ENCODE assay signal across 8 cellular contexts in genomic region chr18:5238371-5238758, GRCh38. TPM values are rescaled to one million over a fixed set of nuclear protein-coding genes. Genes with fewer than 3 reads are reported as not detected.
DNase-seq lines count a peak whose midpoint lies in the region; ATAC-seq, FAIRE-seq and TF ChIP-seq lines count a peak whose summit lies in the region.

No MANE protein-coding gene starts in this region.

- H3K4me3 ChIP-seq in AG04450 (ENCODE audit: low read depth, low read length) = peak overlapping the region; percentile 84
- H3K4me3 ChIP-seq in breast epithelium = peak overlapping the region; percentile 60 to 84 (median 79)
- peak overlapping the region; percentile 92 to 96 for H3K4me3 ChIP-seq in kidney (ENCODE audit: low read length in 2 of 2)

- peaks cover 0 to 3% of the 10 kb centered on the region in 2 donors for H3K4me1 ChIP-seq in breast epithelium
- H3K4me1 ChIP-seq in kidney (ENCODE audit: control insufficient read depth in 1 of 2, insufficient read depth in 1 of 2, low read depth in 1 of 2, low read length in 2 of 2) = peaks cover 0 to 8% of the 10 kb centered on the region in 2 donors

- intact Hi-C loops in breast epithelium (cut with DNase I; ENCODE audit: low total_unique reads) (no loop called here), kidney (cut with DNase I) (no loop called here)

- FAIRE-seq in kidney (lab: Jason Lieb, UNC) = no peak

- H3K9me3 ChIP-seq in AG04450 (ENCODE audit: control insufficient read depth, insufficient read depth, low read length) (no peaks in the 10 kb centered on the region), breast epithelium (no peaks in the 10 kb centered on the region), kidney (ENCODE audit: control insufficient read depth in 1 of 2, low read length in 2 of 2) (no peaks in the 10 kb centered on the region)

- peaks cover 25% of the 10 kb centered on the region for H3K36me3 Mint-ChIP-seq in T-helper 1 cell treated with Interleukin-12 subunit alpha and Interleukin-12 subunit beta and Interleukin-4 antibody, amounts not matched to agents 30 μg/mL and 1 μg/mL, for 36 hours (ENCODE audit: low read depth)

- DNase-seq in AG04450 (ENCODE audit: low read depth, low spot score) = no peak
- DNase-seq in breast epithelium (ENCODE audit: low spot score in 2 of 2) = peak in 1 of 2 donors; percentile 52
- peak; percentile 83 for DNase-seq in kidney
- DNase-seq in stimulated activated CD4-positive, alpha-beta T cell treated with anti-CD3 and anti-CD28 coated beads, Interleukin-12 subunit alpha, Interleukin-12 subunit beta, amount 100 ng/mL, for 24 hours (ENCODE audit: low read depth in 2 of 2) = peak; percentile 15 to 22
- no peak for DNase-seq in Ammon's horn (ENCODE audit: low spot score)

- TF ChIP-seq CTCF in AG04450 (IDR thresholded peaks at IDR 0.05; ENCODE audit: low read depth, low read length) (no peak), breast epithelium (IDR thresholded peaks at IDR 0.05) (no peak), kidney (IDR thresholded peaks at IDR 0.05; ENCODE audit: borderline replicate concordance, extremely low read depth, insufficient read depth) (no peak)

- H3K4me1 Mint-ChIP-seq in T-helper 1 cell treated with Interleukin-12 subunit alpha and Interleukin-12 subunit beta and Interleukin-4 antibody, amounts not matched to agents 30 μg/mL and 1 μg/mL, for 36 hours (ENCODE audit: low read depth) = peaks cover 34% of the 10 kb centered on the region

- ATAC-seq in GM18870 (IDR thresholded peaks at IDR 0.05; ENCODE audit: unreplicated experiment) (peak; percentile 15), HG03135 (IDR thresholded peaks at IDR 0.05; ENCODE audit: unreplicated experiment) (peak; percentile 49)

- H3K27ac ChIP-seq in AG04450 (ENCODE audit: low read depth, low read length) (peak overlapping the region; percentile 100), breast epithelium (peak overlapping the region; percentile 97 to 99), kidney (ENCODE audit: low read depth in 2 of 2, low read length in 2 of 2) (peak overlapping the region; percentile 99 to 100)

- TF ChIP-seq POLR2A in breast epithelium (IDR thresholded peaks at IDR 0.05) = no peak

- CTCF ChIA-PET in AG04450 (lab: Charles Lee) = no interaction called here

- peaks cover 11% of the 10 kb centered on the region for H3K27me3 Mint-ChIP-seq in T-helper 1 cell treated with Interleukin-12 subunit alpha and Interleukin-12 subunit beta and Interleukin-4 antibody, amounts not matched to agents 30 μg/mL and 1 μg/mL, for 36 hours (ENCODE audit: low read depth)

- H3K9me3 Mint-ChIP-seq in T-helper 1 cell treated with Interleukin-12 subunit alpha and Interleukin-12 subunit beta and Interleukin-4 antibody, amounts not matched to agents 30 μg/mL and 1 μg/mL, for 36 hours = no peaks in the 10 kb centered on the region

- peak overlapping the region; percentile 98 for H3K27ac Mint-ChIP-seq in T-helper 1 cell treated with Interleukin-12 subunit alpha and Interleukin-12 subunit beta and Interleukin-4 antibody, amounts not matched to agents 30 μg/mL and 1 μg/mL, for 36 hours

- peak overlapping the region; percentile 70 to 88 for H3K9ac ChIP-seq in kidney (ENCODE audit: low read length in 2 of 2)

- H3K27me3 ChIP-seq in AG04450 (ENCODE audit: control insufficient read depth, insufficient read depth, low read length) (no peaks in the 10 kb centered on the region), breast epithelium (no peaks in the 10 kb centered on the region)

- peak overlapping the region; percentile 97 for H3K4me3 Mint-ChIP-seq in T-helper 1 cell treated with Interleukin-12 subunit alpha and Interleukin-12 subunit beta and Interleukin-4 antibody, amounts not matched to agents 30 μg/mL and 1 μg/mL, for 36 hours

- H3K36me3 ChIP-seq in breast epithelium (no peaks in the 10 kb centered on the region), kidney (ENCODE audit: control insufficient read depth in 1 of 2, insufficient read depth in 2 of 2, low read length in 2 of 2) (peaks cover 0 to 10% of the 10 kb centered on the region in 2 donors)

- POLR2A ChIA-PET in AG04450 (lab: Yijun Ruan, JAX) = interaction anchor here (2.4 kb wide), 1 partner anchor 57 kb away, joined by 39 read pairs; the partner anchor contains the start of gene ZBTB14

RNA-seq across cellular contexts. Expression of gene AKAIN1, which starts 41.3 kb away (rescaled TPM):
- not detected in 2 replicates for polyA plus RNA-seq in AG04450 (2011; rRNA removed)
- not detected in 2 replicates for polyA minus RNA-seq in AG04450 (2011; rRNA and poly(A)+ RNA removed)
- total RNA-seq in breast epithelium = not detected
- not detected for total RNA-seq in kidney
- not detected for polyA plus RNA-seq in kidney (ENCODE audit: insufficient read depth, low read depth, low replicate concordance)

RNA-seq across cellular contexts. Expression of gene ZBTB14, which starts 57.2 kb away (rescaled TPM):
- polyA plus RNA-seq in AG04450 (2011; rRNA removed) = 11.7 and 17.7 TPM in 2 replicates
- 10.9 and 13.2 TPM in 2 replicates for polyA minus RNA-seq in AG04450 (2011; rRNA and poly(A)+ RNA removed)
- total RNA-seq in breast epithelium = 10 to 100 TPM in 2 of 3 donors, 1 to 10 TPM in 1; 9.2 to 15.2 (median 14.9) TPM
- total RNA-seq in kidney = 17.5 TPM
- 6.7 TPM for polyA plus RNA-seq in kidney (ENCODE audit: insufficient read depth, low read depth, low replicate concordance)

Comparison
In these comparisons a context has a peak if more than half of its experiments do, and no peak if none do; other contexts are left out.
1. DNase-seq: peak in kidney (single experiment) and stimulated activated CD4-positive, alpha-beta T cell treated with anti-CD3 and anti-CD28 coated beads, Interleukin-12 subunit alpha, Interleukin-12 subunit beta, amount 100 ng/mL, for 24 hours (2 of 2); none in AG04450 (single experiment) and Ammon's horn (single experiment).
2. Peak in every context shown above with its lines, with median percentiles within 50 percentile points of each other: H3K27ac ChIP-seq and H3K4me3 ChIP-seq.